ENCODE assay signal across 8 cellular contexts in genomic region chr6:158649289-158650143, GRCh38. TPM values are rescaled to one million over a fixed set of nuclear protein-coding genes. Genes with fewer than 3 reads are reported as not detected.
DNase-seq lines count a peak whose midpoint lies in the region; ATAC-seq and TF ChIP-seq lines count a peak whose summit lies in the region.

Gene SYTL3, plus strand, starts transcription at chr6:158650054. Its CDS starts 13,215 bp downstream, at chr6:158663269.

- TF ChIP-seq CTCF in coronary artery (IDR thresholded peaks at IDR 0.05) = no peak

- H3K4me1 ChIP-seq in thymus (ENCODE audit: control insufficient read depth, insufficient read depth, low read length) = peaks cover 29% of the 10 kb centered on the region

- H3K4me3 Mint-ChIP-seq in natural killer cell treated with Interleukin-12 subunit alpha and Interleukin-12 subunit beta and Interleukin-15 and Interleukin-18, amount 100 ng/mL, for 72 hours = peak within 1 kb of the TSS; percentile 85

- H3K27ac ChIP-seq in coronary artery (peak within 1 kb of the TSS; percentile 39 to 85), thymus (ENCODE audit: low read depth) (peak within 1 kb of the TSS; percentile 85)

- peak; percentile 61 for DNase-seq in DMS53 treated with DMSO at 0.1 percent for 48 hours (lab: John Stamatoyannopoulos, UW; ENCODE audit: unreplicated experiment)
- peak; percentile 68 for DNase-seq in Jurkat, Clone E6-1 (ENCODE audit: low read depth, low spot score)
- peak; percentile 46 for DNase-seq in activated CD4-positive, alpha-beta T cell treated with anti-CD3 and anti-CD28 coated beads for 1 hour
- no peak for DNase-seq in coronary artery (ENCODE audit: low spot score)
- peak; percentile 95 for DNase-seq in natural killer cell treated with Interleukin-12 subunit alpha and Interleukin-12 subunit beta and Interleukin-15 and Interleukin-18, amount 100 ng/mL, for 72 hours (ENCODE audit: low spot score)
- no peak for DNase-seq in NCI-H2171 treated with DMSO at 0.1 percent for 48 hours (lab: John Stamatoyannopoulos, UW)

- H3K36me3 Mint-ChIP-seq in natural killer cell treated with Interleukin-12 subunit alpha and Interleukin-12 subunit beta and Interleukin-15 and Interleukin-18, amount 100 ng/mL, for 72 hours = peaks cover 22% of the 10 kb centered on the region

- H3K4me3 ChIP-seq in Jurkat, Clone E6-1 (ENCODE audit: low read length) = no peak within 1 kb of the TSS
- H3K4me3 ChIP-seq in coronary artery = no peak within 1 kb of the TSS
- H3K4me3 ChIP-seq in thymus (ENCODE audit: low read length) = peak within 1 kb of the TSS; percentile 30

- ATAC-seq in GM21515 (IDR thresholded peaks at IDR 0.05; ENCODE audit: unreplicated experiment) = peak; percentile 46
- peak; percentile 78 to 84 for ATAC-seq in natural killer cell treated with Interleukin-12 subunit alpha and Interleukin-12 subunit beta and Interleukin-15 and Interleukin-18, amount 100 ng/mL, for 72 hours

- H3K36me3 ChIP-seq in thymus (ENCODE audit: control insufficient read depth, insufficient read depth) = peaks cover under 1% of the 10 kb centered on the region

- H3K27ac Mint-ChIP-seq in natural killer cell treated with Interleukin-12 subunit alpha and Interleukin-12 subunit beta and Interleukin-15 and Interleukin-18, amount 100 ng/mL, for 72 hours = peak within 1 kb of the TSS; percentile 93 to 98

- H3K9me3 ChIP-seq in thymus (ENCODE audit: control insufficient read depth) = no peaks in the 10 kb centered on the region

- WGBS in thymus = 43% methylated on average over 15 of the region's 15 CpGs

- H3K9me3 Mint-ChIP-seq in natural killer cell treated with Interleukin-12 subunit alpha and Interleukin-12 subunit beta and Interleukin-15 and Interleukin-18, amount 100 ng/mL, for 72 hours = no peaks in the 10 kb centered on the region

- peaks cover 72 to 74% of the 10 kb centered on the region in 2 donors for H3K4me1 Mint-ChIP-seq in natural killer cell treated with Interleukin-12 subunit alpha and Interleukin-12 subunit beta and Interleukin-15 and Interleukin-18, amount 100 ng/mL, for 72 hours (ENCODE audit: low read depth in 2 of 2)

- H3K27me3 Mint-ChIP-seq in natural killer cell treated with Interleukin-12 subunit alpha and Interleukin-12 subunit beta and Interleukin-15 and Interleukin-18, amount 100 ng/mL, for 72 hours = no peaks in the 10 kb centered on the region

- peaks cover 3% of the 10 kb centered on the region for H3K27me3 ChIP-seq in thymus (ENCODE audit: control insufficient read depth, insufficient read depth)

RNA-seq across cellular contexts. Expression of gene SYTL3, which starts in this region (rescaled TPM):
- not detected for polyA plus RNA-seq in Jurkat, Clone E6-1 (2012; ENCODE audit: insufficient read depth, insufficient read length)
- total RNA-seq in natural killer cell treated with Interleukin-12 subunit alpha and Interleukin-12 subunit beta and Interleukin-15 and Interleukin-18, amount 100 ng/mL, for 72 hours = 100 to 1,000 TPM; 199 to 246 TPM
- polyA plus RNA-seq in thymus = 109 TPM

Comparison
In these comparisons a context has a peak if more than half of its experiments do, and no peak if none do; other contexts are left out.
1. DNase-seq: peak in DMS53 treated with DMSO at 0.1 percent for 48 hours (single experiment), Jurkat, Clone E6-1 (single experiment), activated CD4-positive, alpha-beta T cell treated with anti-CD3 and anti-CD28 coated beads for 1 hour (single experiment) and natural killer cell treated with Interleukin-12 subunit alpha and Interleukin-12 subunit beta and Interleukin-15 and Interleukin-18, amount 100 ng/mL, for 72 hours (single experiment); none in coronary artery (single experiment) and NCI-H2171 treated with DMSO at 0.1 percent for 48 hours (single experiment).